In genomic region chr2:101149241-101150192, GRCh38 we compare ENCODE assay signal across 7 cellular contexts. TPM values are rescaled to one million over a fixed set of nuclear protein-coding genes. Genes with fewer than 3 reads are reported as not detected.
A peak's percentile ranks its signal among the peaks of the same experiment; 100 is the strongest.
DNase-seq lines count a peak whose midpoint lies in the region; TF ChIP-seq lines count a peak whose summit lies in the region.

No MANE protein-coding gene starts in this region.

- H3K4me1 ChIP-seq in esophagus squamous epithelium (peaks cover 14 to 64% (median 39%) of the 10 kb centered on the region in 3 donors), prostate gland (replicated peaks) (peaks cover 2% of the 10 kb centered on the region)

- WGBS in esophagus squamous epithelium, 2 donors, result 71 to 73% methylated on average over 16 to 17 of the region's 21 CpGs
- WGBS in prostate gland, result 50% methylated on average over 21 of the region's 21 CpGs

- no peak for TF ChIP-seq CTCF in HFF-Myc (IDR thresholded peaks at IDR 0.05; ENCODE audit: low read depth, low read length, missing control alignments)
- no peak for TF ChIP-seq CTCF in esophagus squamous epithelium (IDR thresholded peaks at IDR 0.05)
- TF ChIP-seq CTCF in prostate gland (IDR thresholded peaks at IDR 0.05), result no peak
- no peak for TF ChIP-seq CTCF in GM13976 (IDR thresholded peaks at IDR 0.05; ENCODE audit: borderline replicate concordance, control extremely low read depth, extremely low read depth, insufficient read depth, missing control alignments)

- intact Hi-C loops in esophagus squamous epithelium (cut with DNase I) (loop anchor here (5.0 to 10.0 kb wide), 2 partner anchors 55 to 112 kb away; no protein-coding TSS in a partner anchor), prostate gland (cut with DNase I) (loop anchor here (5.0 kb wide), 3 partner anchors 67 to 542 kb away; no protein-coding TSS in a partner anchor)

- TF ChIP-seq POLR2A in esophagus squamous epithelium (IDR thresholded peaks at IDR 0.05) (no peak), prostate gland (IDR thresholded peaks at IDR 0.05) (no peak)

- DNase-seq in HFF-Myc (ENCODE audit: extremely low read depth, low read depth) (no peak), RPMI8226 (peak; percentile 4), esophagus squamous epithelium (lab: John Stamatoyannopoulos, UW) (no peak), prostate gland (ENCODE audit: low spot score) (peak; percentile 41), NCI-H2081 treated with DMSO at 0.1 percent for 48 hours (lab: John Stamatoyannopoulos, UW) (no peak), GM13976 (ENCODE audit: low spot score) (no peak), dedifferentiated amniotic fluid mesenchymal stem cell (ENCODE audit: extremely low spot score) (no peak)

- in situ Hi-C loops in GM13976 (cut with MboI; ENCODE audit: low sequenced_read_pairs, unreplicated experiment), result loop anchor here (10.0 to 25.0 kb wide), 2 partner anchors 125 to 537 kb away; no protein-coding TSS in a partner anchor

- H3K4me3 ChIP-seq in HFF-Myc (replicated peaks; ENCODE audit: low read depth, low read length) (peak overlapping the region; percentile 64), esophagus squamous epithelium (peak overlapping the region; percentile 70 to 93 (median 88)), prostate gland (peak overlapping the region; percentile 81 to 92)

- H3K27me3 ChIP-seq in esophagus squamous epithelium (no peaks in the 10 kb centered on the region), prostate gland (replicated peaks; ENCODE audit: insufficient read depth) (no peaks in the 10 kb centered on the region)

- H3K36me3 ChIP-seq in esophagus squamous epithelium (no peaks in the 10 kb centered on the region), prostate gland (no peaks in the 10 kb centered on the region)

- no peaks in the 10 kb centered on the region for H3K9me3 ChIP-seq in esophagus squamous epithelium
- H3K9me3 ChIP-seq in prostate gland, result no peaks in the 10 kb centered on the region

- H3K27ac ChIP-seq in esophagus squamous epithelium (peak overlapping the region; percentile 53 to 92 (median 90)), prostate gland (peak overlapping the region; percentile 92)

RNA-seq across cellular contexts. Expression of gene TBC1D8, which starts 1.7 kb away (rescaled TPM):
- total RNA-seq in esophagus squamous epithelium (10 to 100 TPM; 19.5 to 46.9 (median 24.8) TPM), prostate gland (100 to 1,000 TPM in 1 of 2 donors, 10 to 100 TPM in 1; 86.1 to 149 TPM)

Comparison
In these comparisons a context has a peak if more than half of its experiments do, and no peak if none do; other contexts are left out.
1. DNase-seq: peak in RPMI8226 (single experiment) and prostate gland (single experiment); none in HFF-Myc (single experiment), esophagus squamous epithelium (single experiment), NCI-H2081 treated with DMSO at 0.1 percent for 48 hours (single experiment), GM13976 (single experiment) and dedifferentiated amniotic fluid mesenchymal stem cell (single experiment).
2. Peak in every context shown above with its lines, with median percentiles within 50 percentile points of each other: H3K4me3 ChIP-seq.